In genomic region chr1:207298666-207299065, GRCh38 we compare ENCODE assay signal across 15 cellular contexts. TPM values are rescaled to one million over a fixed set of nuclear protein-coding genes. Genes with fewer than 3 reads are reported as not detected.
DNase-seq lines count a peak whose midpoint lies in the region; ATAC-seq, FAIRE-seq and TF ChIP-seq lines count a peak whose summit lies in the region.
"Had no signal": no experiment of that assay in that cellular context is flagged by ENCODE, and none has a peak within 500 bp of the region (broad histone marks: within the 10 kb centered on the region; RNA-seq: fewer than 3 reads in every experiment).

No MANE protein-coding gene starts in this region.

- CTCF ChIA-PET in GM12878 (lab: Yijun Ruan, JAX), result interaction anchor here (1.3 to 1.7 kb wide), 2 partner anchors 27 to 106 kb away, joined by 3 to 5 read pairs; no protein-coding TSS in a partner anchor
- CTCF ChIA-PET in OCI-LY7 (lab: Charles Lee; ENCODE audit: unreplicated experiment), result interaction anchor here (0.6 kb wide), 1 partner anchor 19 kb away, joined by 3 read pairs; no protein-coding TSS in a partner anchor

- no TSS peak for BruUV-seq in GM12878 (replicated peaks; lab: Mats Ljungman, UMichigan)
- BruUV-seq in OCI-LY7 (replicated peaks; lab: Mats Ljungman, UMichigan), result no TSS peak

- DNase-seq in DMS153 (lab: John Stamatoyannopoulos, UW), result peak; percentile 55
- DNase-seq in HT-29 (ENCODE audit: low spot score), result peak; percentile 57
- DNase-seq in GM12878 (ENCODE audit: low read depth, low spot score), result no peak
- DNase-seq in lung microvascular endothelial cell (ENCODE audit: low read depth in 2 of 2), result peak; percentile 19 to 53
- no peak for DNase-seq in OCI-LY7 (ENCODE audit: low spot score)
- DNase-seq in NCI-H748 (lab: John Stamatoyannopoulos, UW; ENCODE audit: unreplicated experiment), result no peak
- DNase-seq in GM10266 (ENCODE audit: extremely low spot score), result no peak
- DNase-seq: activated CD4-positive, alpha-beta memory T cell treated with anti-CD3 and anti-CD28 coated beads, Interleukin-2, amount 10 ng/mL, durations not matched to agents 7 days and 5 days; activated naive CD4-positive, alpha-beta T cell treated with anti-CD3 and anti-CD28 coated beads for 36 hours; DMS 273 treated with DMSO at 0.1 percent for 48 hours; ovary; stimulated activated CD4-positive, alpha-beta T cell treated with anti-CD3 and anti-CD28 coated beads, Interleukin-2, amount 100 ng/mL, for 24 hours; stimulated activated naive B cell treated with anti-CD40 and anti-IgM and Interleukin-4, amounts not matched to agents 10 μg/mL and 1 μg/mL and 100 μg/mL, for 72 hours; T-helper 1 cell had no signal

- TF ChIP-seq POLR2A in GM12878 (IDR thresholded peaks at IDR 0.05; ENCODE audit: low read depth, low read length), result no peak

- WGBS in GM12878 (ENCODE audit: insufficient coverage, insufficient replicate concordance, low lambda C conversion rate, missing lambda C conversion rate), result 8% methylated on average over 3 of the region's 3 CpGs

- TF ChIP-seq RAD21 in GM12878 (IDR thresholded peaks at IDR 0.05; ENCODE audit: insufficient read depth, low read depth, low read length), result no peak

- TF ChIP-seq EP300 in GM12878 (IDR thresholded peaks at IDR 0.05; ENCODE audit: borderline replicate concordance in 1 of 2, control insufficient read depth in 1 of 2, low read depth in 2 of 2, low read length in 2 of 2), result no peak

- H3K4me3 ChIP-seq in GM12878 (no peak overlapping the region), OCI-LY7 (ENCODE audit: low read depth, low read length, poor library complexity, severe bottlenecking) (no peak overlapping the region)
- H3K4me3 ChIP-seq: ovary had no signal

- RAD21 ChIA-PET in GM12878 (lab: Charles Lee; ENCODE audit: unreplicated experiment), result no interaction called here

- no peaks in the 10 kb centered on the region for H3K79me2 ChIP-seq in GM12878 (ENCODE audit: control insufficient read depth, insufficient read depth, low read length)
- no peaks in the 10 kb centered on the region for H3K79me2 ChIP-seq in OCI-LY7 (ENCODE audit: insufficient read depth, low read depth, low read length)

- H3K4me2 ChIP-seq in GM12878 (ENCODE audit: control insufficient read depth, insufficient read depth) (no peak overlapping the region), OCI-LY7 (ENCODE audit: low read length) (no peak overlapping the region)

- no peaks in the 10 kb centered on the region for H4K20me1 ChIP-seq in GM12878 (ENCODE audit: control insufficient read depth, insufficient read depth)
- H4K20me1 ChIP-seq in OCI-LY7 (ENCODE audit: insufficient read depth, low read length), result no peaks in the 10 kb centered on the region

- in situ Hi-C loops in GM12878 (cut with MboI), result no loop called here

- no peaks in the 10 kb centered on the region for H3K9me3 ChIP-seq in GM12878 (replicated peaks; ENCODE audit: control insufficient read depth, insufficient read depth, low read length)
- H3K9me3 ChIP-seq in OCI-LY7 (ENCODE audit: low read length), result no peaks in the 10 kb centered on the region
- H3K9me3 ChIP-seq: ovary had no signal

- no peaks in the 10 kb centered on the region for H3K27me3 ChIP-seq in GM12878 (replicated peaks in 1 of 2; ENCODE audit: control insufficient read depth in 2 of 2, insufficient read depth in 2 of 2, low read length in 1 of 2)
- H3K27me3 ChIP-seq: ovary had no signal

- H3K9me2 ChIP-seq in OCI-LY7 (ENCODE audit: insufficient read depth, low read length), result no peaks in the 10 kb centered on the region

- FAIRE-seq in GM12878 (lab: Jason Lieb, UNC), result peak; percentile 38
- FAIRE-seq: frontal cortex had no signal

- intact Hi-C loops in GM12878 (cut with micrococcal nuclease; ENCODE audit: unreplicated experiment), result no loop called here
- intact Hi-C loops in OCI-LY7 (cut with micrococcal nuclease; ENCODE audit: unreplicated experiment), result no loop called here

- SMC1A ChIA-PET in GM12878 (lab: Charles Lee; ENCODE audit: uncharacterized antibody, unreplicated experiment), result interaction anchor here (1.0 kb wide), 1 partner anchor 74 kb away, joined by 3 read pairs; no protein-coding TSS in a partner anchor

- POLR2A ChIA-PET in GM12878 (lab: Charles Lee), result no interaction called here
- POLR2A ChIA-PET in OCI-LY7 (lab: Charles Lee), result no interaction called here

- no peaks in the 10 kb centered on the region for H3K4me1 ChIP-seq in GM12878 (ENCODE audit: control insufficient read depth, insufficient read depth, low read length)
- no peaks in the 10 kb centered on the region for H3K4me1 ChIP-seq in OCI-LY7 (ENCODE audit: insufficient read depth, low read length, poor library complexity, severe bottlenecking)

- H3K9ac ChIP-seq in GM12878 (ENCODE audit: control insufficient read depth, insufficient read depth, low read length), result no peak overlapping the region

- H3K27ac ChIP-seq in GM12878 (ENCODE audit: control insufficient read depth, insufficient read depth) (no peak overlapping the region), OCI-LY7 (ENCODE audit: low read depth, low read length, poor library complexity, severe bottlenecking) (no peak overlapping the region)
- H3K27ac ChIP-seq: ovary had no signal

- no peak for TF ChIP-seq CTCF in GM12878 (IDR thresholded peaks at IDR 0.05 in 2 of 3, conservative IDR thresholded peaks at IDR 0.05 in 1 of 3; ENCODE audit: control insufficient read depth in 2 of 3, extremely low read depth in 1 of 3, insufficient read depth in 1 of 3, low read depth in 3 of 3, low read length in 3 of 3)
- TF ChIP-seq CTCF in OCI-LY7 (conservative IDR thresholded peaks at IDR 0.05; ENCODE audit: low read length), result no peak
- TF ChIP-seq CTCF in GM10266 (IDR thresholded peaks at IDR 0.05; ENCODE audit: control insufficient read depth, insufficient read depth, low read depth, missing control alignments), result no peak

- no peak for ATAC-seq in GM12878

- no peaks in the 10 kb centered on the region for H3K36me3 ChIP-seq in GM12878 (ENCODE audit: control insufficient read depth in 2 of 2, insufficient read depth in 2 of 2, low read length in 1 of 2)
- no peaks in the 10 kb centered on the region for H3K36me3 ChIP-seq in OCI-LY7 (ENCODE audit: insufficient read depth, low read length)
- H3K36me3 ChIP-seq: ovary had no signal

- H2AFZ ChIP-seq in GM12878 (ENCODE audit: control insufficient read depth, low read depth, low read length) (no peak overlapping the region), OCI-LY7 (ENCODE audit: low read length) (no peak overlapping the region)

TF ChIP-seq in GM12878, 131 proteins besides CTCF, POLR2A, EP300 and RAD21 (continues in another document):
- TF ChIP-seq RUNX3 (IDR thresholded peaks at IDR 0.05; ENCODE audit: low read length), result no peak
- TF ChIP-seq MYB (IDR thresholded peaks at IDR 0.05; ENCODE audit: borderline replicate concordance, low read depth, low read length), result no peak
- TF ChIP-seq BCL11A (IDR thresholded peaks at IDR 0.05; ENCODE audit: low read depth, low read length), result no peak
- no peak for TF ChIP-seq RCOR1 (conservative IDR thresholded peaks at IDR 0.05; ENCODE audit: low read depth, low read length)
- no peak for TF ChIP-seq MXI1 (IDR thresholded peaks at IDR 0.05; ENCODE audit: low read depth, low read length)
- TF ChIP-seq PAX8 (IDR thresholded peaks at IDR 0.05), result no peak
- TF ChIP-seq SIX5 (IDR thresholded peaks at IDR 0.05; ENCODE audit: low read depth, low read length, severe bottlenecking), result no peak
- TF ChIP-seq BRCA1 (IDR thresholded peaks at IDR 0.05; ENCODE audit: low read depth, low read length), result no peak
- no peak for TF ChIP-seq PBX3 (IDR thresholded peaks at IDR 0.05; ENCODE audit: insufficient replicate concordance, low read depth, low read length)
- TF ChIP-seq MTA3 (IDR thresholded peaks at IDR 0.05; ENCODE audit: borderline replicate concordance, low read length), result no peak
- no peak for TF ChIP-seq NFYA (IDR thresholded peaks at IDR 0.05; ENCODE audit: borderline replicate concordance, low read depth, low read length)

RNA-seq across cellular contexts. Expression of gene CD55, which starts 22.8 kb away (rescaled TPM):
- total RNA-seq in HT-29 (2014; rRNA removed; shearing (Covaris generic)), result 55.0 and 65.9 TPM in 2 replicates
- 205 and 212 TPM in 2 replicates for total RNA-seq in GM12878 (2013; cell fraction: nucleolus; rRNA removed)
- total RNA-seq in GM12878 (2014; rRNA removed) (15.7 and 21.1 TPM in 2 replicates), GM12878 (2014; rRNA removed; fragmentation: Illumina TruSeq; extraction: Trizol) (19.3 and 19.9 TPM in 2 replicates), GM12878 (2021) (14.5 and 19.2 TPM in 2 replicates), lung microvascular endothelial cell (62.5 and 105 TPM in 2 replicates), OCI-LY7 (2022) (20.0 and 27.3 TPM in 2 replicates)
- polyA plus RNA-seq in GM12878 (2011; ENCODE audit: low read depth), result 9.2 TPM
- polyA plus RNA-seq in GM12878 (2011; rRNA removed) (46.5 and 56.3 TPM in 2 replicates), GM12878 (2014; fragmentation: Illumina TruSeq; extraction: Trizol) (19.8 and 28.7 TPM in 2 replicates), GM12878 (2014; fragmentation: Nextera tagmentation; extraction: Ambion mirVana) (1 to 10 TPM; 5.2 to 6.0 TPM), GM12878 (2014; rRNA removed) (16.0 and 17.6 TPM in 2 replicates), GM12878 (2016; fragmentation: Nextera tagmentation; extraction: Ambion mirVana) (10 to 100 TPM; 12.3 to 14.2 TPM)
- polyA plus RNA-seq in GM12878 (2011; cell fraction: cytosol; rRNA removed), result 16.5 and 25.0 TPM in 2 replicates
- polyA plus RNA-seq in GM12878 (2011; cell fraction: nucleus; rRNA removed), result 14.5 and 22.6 TPM in 2 replicates
- 19.0 and 23.8 TPM in 2 replicates for polyA plus RNA-seq in GM12878 (2012)
- 19.8 and 28.5 TPM in 2 replicates for polyA minus RNA-seq in GM12878 (2011; rRNA and poly(A)+ RNA removed)
- polyA minus RNA-seq in GM12878 (2011; cell fraction: cytosol; rRNA and poly(A)+ RNA removed), result 16.7 and 19.1 TPM in 2 replicates
- 26.5 and 41.1 TPM in 2 replicates for polyA minus RNA-seq in GM12878 (2011; cell fraction: nucleus; rRNA and poly(A)+ RNA removed)
- 18.8 and 28.1 TPM in 2 replicates for total RNA-seq in OCI-LY7 (2014; rRNA removed; shearing (Covaris generic))

Comparison
In these comparisons a context has a peak if more than half of its experiments do, and no peak if none do; other contexts are left out.
1. DNase-seq: peak in DMS153 (single experiment), HT-29 (single experiment) and lung microvascular endothelial cell (2 of 2); none in GM12878 (single experiment), OCI-LY7 (single experiment), NCI-H748 (single experiment) and GM10266 (single experiment).